ENCODE assay signal across 1 cellular context in genomic region chr5:150394103-150394502, GRCh38.
TF ChIP-seq lines count a peak whose summit lies in the region.

No MANE protein-coding gene starts in this region.

TF ChIP-seq in endothelial cell of umbilical vein, 7 proteins besides CTCF, POLR2A, EP300 and RAD21 (continued from another document):
- TF ChIP-seq FOS (IDR thresholded peaks at IDR 0.05; ENCODE audit: borderline replicate concordance, insufficient read depth, low read length): no peak
- TF ChIP-seq POLR2AphosphoS5 (IDR thresholded peaks at IDR 0.05; ENCODE audit: insufficient read depth, low read depth, low read length): no peak
- no peak for TF ChIP-seq MYC (IDR thresholded peaks at IDR 0.05; ENCODE audit: low read depth, low read length)
- TF ChIP-seq JUN (IDR thresholded peaks at IDR 0.05; ENCODE audit: borderline replicate concordance, insufficient read depth, insufficient read length, low read depth): no peak
- TF ChIP-seq EZH2 (IDR thresholded peaks at IDR 0.05; ENCODE audit: borderline replicate concordance, low read depth, low read length, severe bottlenecking): no peak
